1 cellular context compared by ENCODE assay signal in genomic region chr14:65357091-65357490, GRCh38.
TF ChIP-seq lines count a peak whose summit lies in the region.

No MANE protein-coding gene starts in this region.

TF ChIP-seq in IMR-90, 13 proteins besides CTCF, POLR2A, EP300 and RAD21:
- TF ChIP-seq ELK1 (IDR thresholded peaks at IDR 0.05; ENCODE audit: borderline replicate concordance, low read depth, low read length) (no peak), RFX5 (IDR thresholded peaks at IDR 0.05; ENCODE audit: low read depth, low read length) (no peak), MAFK (IDR thresholded peaks at IDR 0.05; ENCODE audit: low read depth, low read length) (no peak), FOS (IDR thresholded peaks at IDR 0.05; ENCODE audit: low read depth, low read length) (no peak), CEBPB (IDR thresholded peaks at IDR 0.05; ENCODE audit: low read depth, low read length) (no peak), USF2 (IDR thresholded peaks at IDR 0.05; ENCODE audit: low read depth, low read length) (no peak), MAZ (IDR thresholded peaks at IDR 0.05; ENCODE audit: borderline replicate concordance, low read depth, low read length) (no peak), CHD1 (IDR thresholded peaks at IDR 0.05; ENCODE audit: low read depth, low read length) (no peak), SMC3 (IDR thresholded peaks at IDR 0.05; ENCODE audit: low read depth, low read length) (no peak), BHLHE40 (IDR thresholded peaks at IDR 0.05; ENCODE audit: low read depth, low read length) (no peak)
